Comparison of ENCODE assay signal across 1 cellular context in the genomic region with DNA sequence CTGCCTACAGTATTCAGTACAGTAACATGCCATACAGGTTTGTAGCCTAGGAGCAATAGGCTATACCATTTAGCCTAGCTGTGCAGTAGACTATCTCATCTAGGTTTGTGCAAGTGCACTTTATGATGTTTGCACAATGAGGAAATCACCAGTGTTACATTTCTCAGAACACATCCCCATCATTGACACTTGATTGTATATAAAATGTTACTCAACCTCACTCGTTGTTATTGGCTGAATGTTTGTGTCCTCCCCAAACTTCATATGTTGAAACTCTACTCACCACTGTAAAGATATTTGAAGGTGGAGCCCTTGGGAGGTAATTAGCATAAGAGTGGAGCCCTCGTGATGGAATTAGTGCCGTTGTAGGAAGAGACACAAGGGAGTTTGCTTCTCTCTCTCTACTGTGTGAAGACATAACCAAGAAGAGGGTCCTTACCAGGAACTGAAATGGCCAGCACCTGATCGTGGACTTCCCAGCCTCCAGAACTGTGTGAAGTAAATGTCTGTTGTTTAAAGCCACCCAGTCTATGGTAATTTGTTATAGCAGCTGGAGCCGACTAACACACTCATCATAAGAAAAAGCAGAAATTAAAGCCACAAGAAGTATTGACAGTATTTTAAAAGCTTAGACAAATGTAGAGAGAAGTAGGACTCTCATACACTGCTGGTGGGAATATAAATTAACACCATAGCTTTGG.
TF ChIP-seq lines count a peak whose summit lies in the region.

No MANE protein-coding gene starts in this region.

TF ChIP-seq in HEK293, 187 proteins besides CTCF, POLR2A, EP300 and RAD21 (continued from another document and continues in another):
- TF ChIP-seq PRDM10 (tag by site-specific recombination; IDR thresholded peaks at IDR 0.05) (peak; percentile 97), ZNF600 (tag by site-specific recombination; IDR thresholded peaks at IDR 0.05) (peak; percentile 46; the same call in 1 of the 2 replicates), KLF16 (tag by site-specific recombination; IDR thresholded peaks at IDR 0.05) (no peak), ZNF24 (tag by site-specific recombination; IDR thresholded peaks at IDR 0.05) (no peak), ZBTB17 (tag by site-specific recombination; IDR thresholded peaks at IDR 0.05) (peak; percentile 18; the same call in 1 of the 2 replicates), ZNF560 (tag by site-specific recombination; IDR thresholded peaks at IDR 0.05; ENCODE audit: borderline replicate concordance) (no peak), ZSCAN5A (tag by site-specific recombination; IDR thresholded peaks at IDR 0.05) (no peak), KLF8 (tag by site-specific recombination; IDR thresholded peaks at IDR 0.05) (no peak), ZNF639 (tag by site-specific recombination; IDR thresholded peaks at IDR 0.05) (no peak), ZNF391 (tag by site-specific recombination; IDR thresholded peaks at IDR 0.05; ENCODE audit: borderline replicate concordance, low read depth) (no peak), ZNF704 (tag by site-specific recombination; IDR thresholded peaks at IDR 0.05) (no peak), MEIS1 (CRISPR knock-in tag; IDR thresholded peaks at IDR 0.05; ENCODE audit: borderline replicate concordance) (no peak), ZNF791 (tag by site-specific recombination; IDR thresholded peaks at IDR 0.05) (no peak), ZNF362 (tag by site-specific recombination; IDR thresholded peaks at IDR 0.05) (no peak), ZNF777 (tag by site-specific recombination; IDR thresholded peaks at IDR 0.05; ENCODE audit: borderline replicate concordance) (no peak), OVOL3 (tag by site-specific recombination; IDR thresholded peaks at IDR 0.05) (no peak), ZNF274 (IDR thresholded peaks at IDR 0.05; ENCODE audit: low read length) (no peak), ZNF274 (tag by site-specific recombination; IDR thresholded peaks at IDR 0.05; ENCODE audit: borderline replicate concordance) (no peak), ZFP37 (tag by site-specific recombination; IDR thresholded peaks at IDR 0.05) (no peak), ZNF37A (tag by site-specific recombination; IDR thresholded peaks at IDR 0.05) (no peak), ZNF530 (tag by site-specific recombination; IDR thresholded peaks at IDR 0.05; ENCODE audit: low read depth) (no peak), ZNF692 (tag by site-specific recombination; IDR thresholded peaks at IDR 0.05) (peak; percentile 27; the same call in 1 of the 2 replicates), ZNF624 (tag by site-specific recombination; IDR thresholded peaks at IDR 0.05) (no peak), ZNF146 (tag by site-specific recombination; IDR thresholded peaks at IDR 0.05) (no peak), ZNF596 (tag by site-specific recombination; IDR thresholded peaks at IDR 0.05) (no peak), ZNF302 (tag by site-specific recombination; IDR thresholded peaks at IDR 0.05; ENCODE audit: low read depth) (no peak), ZNF768 (tag by site-specific recombination; IDR thresholded peaks at IDR 0.05) (no peak), ZNF114 (tag by site-specific recombination; IDR thresholded peaks at IDR 0.05) (no peak), ZNF843 (tag by site-specific recombination; IDR thresholded peaks at IDR 0.05) (no peak), ZNF335 (tag by site-specific recombination; conservative IDR thresholded peaks at IDR 0.05) (0 out of 2 replicates have a peak, but pooled peaks have one; percentile 12), IKZF3 (tag by site-specific recombination; IDR thresholded peaks at IDR 0.05) (no peak), ZNF664 (tag by site-specific recombination; IDR thresholded peaks at IDR 0.05) (peak; percentile 68), HOXD13 (CRISPR knock-in tag; IDR thresholded peaks at IDR 0.05; ENCODE audit: borderline replicate concordance) (no peak), ZNF501 (tag by site-specific recombination; IDR thresholded peaks at IDR 0.05) (no peak), ZNF48 (tag by site-specific recombination; IDR thresholded peaks at IDR 0.05) (no peak), ZNF510 (tag by site-specific recombination; IDR thresholded peaks at IDR 0.05; ENCODE audit: insufficient replicate concordance) (no peak), ZNF610 (tag by site-specific recombination; IDR thresholded peaks at IDR 0.05; ENCODE audit: borderline replicate concordance) (no peak), PRDM4 (tag by site-specific recombination; IDR thresholded peaks at IDR 0.05) (no peak), ZFP3 (tag by site-specific recombination; IDR thresholded peaks at IDR 0.05; ENCODE audit: low read depth) (no peak), ZSCAN23 (tag by site-specific recombination; IDR thresholded peaks at IDR 0.05) (no peak), ZNF214 (tag by site-specific recombination; IDR thresholded peaks at IDR 0.05; ENCODE audit: borderline replicate concordance) (no peak), ZNF549 (tag by site-specific recombination; IDR thresholded peaks at IDR 0.05) (no peak)
- TF ChIP-seq, protein P1, sequence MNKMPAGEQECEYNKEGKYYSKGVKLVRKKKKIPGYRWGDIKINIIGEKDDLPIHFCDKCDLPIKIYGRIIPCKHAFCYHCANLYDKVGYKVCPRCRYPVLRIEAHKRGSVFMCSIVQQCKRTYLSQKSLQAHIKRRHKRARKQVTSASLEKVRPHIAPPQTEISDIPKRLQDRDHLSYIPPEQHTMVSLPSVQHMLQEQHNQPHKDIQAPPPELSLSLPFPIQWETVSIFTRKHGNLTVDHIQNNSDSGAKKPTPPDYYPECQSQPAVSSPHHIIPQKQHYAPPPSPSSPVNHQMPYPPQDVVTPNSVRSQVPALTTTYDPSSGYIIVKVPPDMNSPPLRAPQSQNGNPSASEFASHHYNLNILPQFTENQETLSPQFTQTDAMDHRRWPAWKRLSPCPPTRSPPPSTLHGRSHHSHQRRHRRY (tag by site-specific recombination; IDR thresholded peaks at IDR 0.05), result no peak
- TF ChIP-seq, protein P2, sequence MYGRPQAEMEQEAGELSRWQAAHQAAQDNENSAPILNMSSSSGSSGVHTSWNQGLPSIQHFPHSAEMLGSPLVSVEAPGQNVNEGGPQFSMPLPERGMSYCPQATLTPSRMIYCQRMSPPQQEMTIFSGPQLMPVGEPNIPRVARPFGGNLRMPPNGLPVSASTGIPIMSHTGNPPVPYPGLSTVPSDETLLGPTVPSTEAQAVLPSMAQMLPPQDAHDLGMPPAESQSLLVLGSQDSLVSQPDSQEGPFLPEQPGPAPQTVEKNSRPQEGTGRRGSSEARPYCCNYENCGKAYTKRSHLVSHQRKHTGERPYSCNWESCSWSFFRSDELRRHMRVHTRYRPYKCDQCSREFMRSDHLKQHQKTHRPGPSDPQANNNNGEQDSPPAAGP (tag by site-specific recombination; IDR thresholded peaks at IDR 0.05), result no peak
- TF ChIP-seq, protein P3, sequence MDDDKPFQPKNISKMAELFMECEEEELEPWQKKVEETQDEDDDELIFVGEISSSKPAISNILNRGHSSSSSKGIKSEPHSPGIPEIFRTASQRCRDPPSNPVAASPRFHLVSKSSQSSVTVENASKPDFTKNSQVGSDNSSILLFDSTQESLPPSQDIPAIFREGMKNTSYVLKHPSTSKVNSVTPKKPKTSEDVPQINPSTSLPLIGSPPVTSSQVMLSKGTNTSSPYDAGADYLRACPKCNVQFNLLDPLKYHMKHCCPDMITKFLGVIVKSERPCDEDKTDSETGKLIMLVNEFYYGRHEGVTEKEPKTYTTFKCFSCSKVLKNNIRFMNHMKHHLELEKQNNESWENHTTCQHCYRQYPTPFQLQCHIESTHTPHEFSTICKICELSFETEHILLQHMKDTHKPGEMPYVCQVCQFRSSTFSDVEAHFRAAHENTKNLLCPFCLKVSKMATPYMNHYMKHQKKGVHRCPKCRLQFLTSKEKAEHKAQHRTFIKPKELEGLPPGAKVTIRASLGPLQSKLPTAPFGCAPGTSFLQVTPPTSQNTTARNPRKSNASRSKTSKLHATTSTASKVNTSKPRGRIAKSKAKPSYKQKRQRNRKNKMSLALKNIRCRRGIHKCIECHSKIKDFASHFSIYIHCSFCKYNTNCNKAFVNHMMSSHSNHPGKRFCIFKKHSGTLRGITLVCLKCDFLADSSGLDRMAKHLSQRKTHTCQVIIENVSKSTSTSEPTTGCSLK (tag by site-specific recombination; IDR thresholded peaks at IDR 0.05), result no peak
